In the genomic region with DNA sequence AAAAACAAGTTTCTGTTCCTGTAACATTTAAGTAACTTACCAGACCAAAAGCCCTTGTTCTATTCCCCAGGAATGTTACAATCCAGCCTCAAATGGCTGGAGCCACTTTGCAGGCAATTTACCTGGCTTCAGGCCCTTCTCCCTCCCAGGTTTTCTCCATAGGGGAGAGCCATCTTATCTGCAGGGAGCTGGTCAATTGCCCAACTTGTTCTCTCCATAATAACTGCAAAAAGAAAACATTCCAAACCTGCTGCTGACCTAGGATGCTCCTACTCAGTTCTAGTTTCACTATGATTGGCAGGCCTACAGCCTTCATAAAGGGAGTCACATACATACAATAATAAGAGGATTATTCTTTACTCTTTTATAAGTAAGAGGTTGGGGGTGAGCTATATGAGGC, we compare ENCODE assay signal across 28 cellular contexts.
"Had no signal": no experiment of that assay in that cellular context is flagged by ENCODE, and none has a peak within 500 bp of the region (broad histone marks: within the 10 kb centered on the region; RNA-seq: fewer than 3 reads in every experiment).

No MANE protein-coding gene starts in this region.

- H3K36me3 ChIP-seq: left lung, neutrophil, sigmoid colon, stomach, suprapubic skin, uterus had no signal

- ATAC-seq: activated CD8-positive, alpha-beta memory T cell treated with anti-CD3 and anti-CD28 coated beads, Interleukin-2, amount 10 ng/mL, durations not matched to agents 7 days and 5 days; activated naive CD8-positive, alpha-beta T cell treated with anti-CD3 and anti-CD28 coated beads, Interleukin-2, amount 50 U/mL, for 24 hours; esophagus mucosa; left lung; naive thymus-derived CD8-positive, alpha-beta T cell; stimulated activated memory B cell treated with anti-CD40 and anti-IgM and Interleukin-4, amounts not matched to agents 10 μg/mL and 1 μg/mL and 100 μg/mL, for 72 hours had no signal

- H3K4me2 ChIP-seq: smooth muscle cell had no signal

- H3K9me3 ChIP-seq: left lung, neutrophil, sigmoid colon, stomach, suprapubic skin, uterus had no signal

- H3K9ac ChIP-seq: parathyroid adenoma had no signal

- H3K79me2 ChIP-seq: parathyroid adenoma had no signal

- H3K4me3 ChIP-seq: left lung, lung, sigmoid colon, smooth muscle cell, stomach, suprapubic skin, uterus had no signal

- FAIRE-seq: endothelial cell of umbilical vein had no signal

- H3K4me1 ChIP-seq: left lung, parathyroid adenoma, suprapubic skin, uterus had no signal

- DNase-seq: activated CD4-positive, alpha-beta memory T cell treated with anti-CD3 and anti-CD28 coated beads, Interleukin-2, amount 10 ng/mL, durations not matched to agents 7 days and 5 days; activated CD4-positive, alpha-beta T cell treated with anti-CD3 and anti-CD28 coated beads, Interleukin-2, amount 10 ng/mL, durations not matched to agents 24 days and 14 days; activated CD8-positive, alpha-beta memory T cell treated with anti-CD3 and anti-CD28 coated beads, Interleukin-2, amount 10 ng/mL, durations not matched to agents 7 days and 5 days; activated effector memory CD4-positive, alpha-beta T cell treated with anti-CD3 and anti-CD28 coated beads, Interleukin-2, amount 50 U/mL, for 16 hours; activated naive CD4-positive, alpha-beta T cell treated with anti-CD3 and anti-CD28 coated beads, Interleukin-2, amount 10 ng/mL, durations not matched to agents 7 days and 5 days; activated naive CD8-positive, alpha-beta T cell treated with anti-CD3 and anti-CD28 coated beads, Interleukin-2, amount 50 U/mL, for 24 hours; activated T-cell treated with anti-CD3 and anti-CD28 coated beads for 4 hours; aorta; caudate nucleus; effector memory CD4-positive, alpha-beta T cell; foreskin melanocyte; immature natural killer cell; kidney glomerular epithelial cell; left lung; naive thymus-derived CD8-positive, alpha-beta T cell; sigmoid colon; stimulated activated CD4-positive, alpha-beta T cell treated with anti-CD3 and anti-CD28 coated beads, Interleukin-15, amount 100 ng/mL, for 24 hours; stomach; trophoblast cell; uterus had no signal

- H2AFZ ChIP-seq: parathyroid adenoma had no signal

- H3K27ac ChIP-seq: left lung, neutrophil, parathyroid adenoma, sigmoid colon, stomach, suprapubic skin, uterus had no signal

- H3K27me3 ChIP-seq: left lung, neutrophil, sigmoid colon, stomach, suprapubic skin, uterus had no signal
